ENCODE assay signal across 9 cellular contexts in the genomic region with DNA sequence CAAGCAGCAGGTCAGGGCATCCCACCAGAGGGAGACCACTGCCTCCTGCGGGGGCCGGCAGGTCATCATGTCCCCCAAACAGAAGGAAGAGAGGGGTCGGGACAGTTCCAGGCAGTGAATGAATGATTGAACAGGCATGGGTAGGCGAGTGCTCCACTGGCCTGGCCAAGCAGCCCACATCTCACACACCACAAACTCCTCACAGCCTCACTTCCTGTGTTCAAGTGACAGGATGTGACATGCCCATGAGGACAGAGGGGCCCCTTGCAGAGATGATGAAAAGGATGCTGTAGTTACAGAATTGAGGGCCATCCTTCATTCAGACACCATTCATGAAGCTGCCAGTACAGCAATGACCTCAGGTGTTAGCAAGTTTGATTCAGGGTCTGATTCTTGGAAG. TPM values are rescaled to one million over a fixed set of nuclear protein-coding genes. Genes with fewer than 3 reads are reported as not detected.
DNase-seq lines count a peak whose midpoint lies in the region; ATAC-seq and TF ChIP-seq lines count a peak whose summit lies in the region.
"Had no signal": no experiment of that assay in that cellular context is flagged by ENCODE, and none has a peak within 500 bp of the region (broad histone marks: within the 10 kb centered on the region; RNA-seq: fewer than 3 reads in every experiment).

No MANE protein-coding gene starts in this region.

- no peaks in the 10 kb centered on the region for H3K9me3 ChIP-seq in vagina

- peaks cover 16% of the 10 kb centered on the region for H3K4me1 ChIP-seq in vagina

- DNase-seq in GM13976 (ENCODE audit: low spot score): peak; percentile 83
- peak; percentile 35 for DNase-seq in SKM-1 (lab: John Stamatoyannopoulos, UW; ENCODE audit: unreplicated experiment)
- no peak for DNase-seq in left colon
- DNase-seq in NCI-H2227 treated with DMSO at 0.1 percent for 48 hours (lab: John Stamatoyannopoulos, UW): no peak
- DNase-seq in vagina (ENCODE audit: extremely low spot score in 2 of 2): no peak
- no peak for DNase-seq in NCI-H146 treated with DMSO at 0.1 percent for 48 hours (lab: John Stamatoyannopoulos, UW; ENCODE audit: unreplicated experiment)
- no peak for DNase-seq in NCI-H510A (lab: John Stamatoyannopoulos, UW)

- no peaks in the 10 kb centered on the region for H3K36me3 ChIP-seq in vagina
- H3K36me3 ChIP-seq: cardiac muscle cell had no signal

- in situ Hi-C loops in GM13976 (cut with MboI; ENCODE audit: low sequenced_read_pairs, unreplicated experiment): no loop called here

- intact Hi-C loops in left colon (cut with DNase I, micrococcal nuclease) (no loop called here), vagina (cut with DNase I) (no loop called here)

- H3K27me3 ChIP-seq in vagina: no peaks in the 10 kb centered on the region

- no peak for TF ChIP-seq POLR2A in vagina (IDR thresholded peaks at IDR 0.05)

- no peak overlapping the region for H3K27ac ChIP-seq in vagina
- H3K27ac ChIP-seq: cardiac muscle cell had no signal

- TF ChIP-seq CTCF in GM13976 (IDR thresholded peaks at IDR 0.05; ENCODE audit: borderline replicate concordance, control extremely low read depth, extremely low read depth, insufficient read depth, missing control alignments) (no peak), vagina (IDR thresholded peaks at IDR 0.05) (no peak)

- peak; percentile 49 for ATAC-seq in GM21737 (IDR thresholded peaks at IDR 0.05; ENCODE audit: unreplicated experiment)
- ATAC-seq in left colon: peak; percentile 34

- no peak overlapping the region for H3K4me3 ChIP-seq in vagina
- H3K4me3 ChIP-seq: cardiac muscle cell had no signal

RNA-seq across cellular contexts. Expression of gene IQSEC1, which starts 3.7 kb away (rescaled TPM):
- total RNA-seq in left colon: 10 to 100 TPM; 17.2 to 23.6 TPM
- total RNA-seq in vagina: 34.9 TPM

Comparison
In these comparisons a context has a peak if more than half of its experiments do, and no peak if none do; other contexts are left out.
1. DNase-seq: peak in GM13976 (single experiment) and SKM-1 (single experiment); none in left colon (0 of 2), NCI-H2227 treated with DMSO at 0.1 percent for 48 hours (single experiment), vagina (0 of 2), NCI-H146 treated with DMSO at 0.1 percent for 48 hours (single experiment) and NCI-H510A (single experiment).